Comparison of ENCODE assay signal across 19 cellular contexts in genomic region chr7:82274681-82275080, GRCh38.
"Had no signal": no experiment of that assay in that cellular context is flagged by ENCODE, and none has a peak within 500 bp of the region (broad histone marks: within the 10 kb centered on the region; RNA-seq: fewer than 3 reads in every experiment).

No MANE protein-coding gene starts in this region.

- H3K27me3 ChIP-seq: MG63 had no signal

- H3K36me3 ChIP-seq: MG63 had no signal

- H3K9me3 ChIP-seq: MG63 had no signal

- DNase-seq: Karpas-422, Kasumi-1, MG63, MM.1S, MV-4-11, NCI-H1048, NCI-H1694, NCI-H1694 treated with DMSO at 0.1 percent for 48 hours, NCI-H187, NCI-H187 treated with DMSO at 0.1 percent for 48 hours, NCI-H2029, NCI-H2029 treated with DMSO at 0.1 percent for 48 hours, NCI-H2107, NCI-H2171, NCI-H226, NCI-H446 treated with DMSO at 0.1 percent for 48 hours, NCI-H510A, NCI-H510A treated with DMSO at 0.1 percent for 48 hours, NCI-H524 treated with DMSO at 0.1 percent for 48 hours had no signal

- H3K4me3 ChIP-seq: MG63 had no signal
